ENCODE assay signal across 23 cellular contexts in the genomic region with DNA sequence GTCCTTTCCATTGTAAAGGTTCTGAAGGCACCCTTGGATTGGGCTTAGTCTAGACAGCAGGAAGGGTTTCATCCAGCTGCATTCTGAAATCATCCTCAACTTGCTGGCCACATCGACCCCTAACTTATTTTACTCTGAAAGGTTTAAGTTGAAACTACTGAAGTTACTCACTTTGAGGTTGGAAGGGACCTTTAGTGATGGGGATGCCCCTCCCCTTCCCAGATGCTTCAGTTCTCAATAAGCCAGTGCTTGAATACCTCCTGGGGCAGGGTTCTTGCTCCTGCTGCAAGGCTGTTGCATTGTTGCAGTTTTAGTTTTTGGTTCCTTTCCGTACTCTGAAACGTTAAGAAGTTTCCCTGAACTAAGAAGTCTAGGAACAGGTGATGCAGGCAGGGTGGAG. TPM values are rescaled to one million over a fixed set of nuclear protein-coding genes. Genes with fewer than 3 reads are reported as not detected.
DNase-seq lines count a peak whose midpoint lies in the region; ATAC-seq, FAIRE-seq and TF ChIP-seq lines count a peak whose summit lies in the region.
"Had no signal": no experiment of that assay in that cellular context is flagged by ENCODE, and none has a peak within 500 bp of the region (broad histone marks: within the 10 kb centered on the region; RNA-seq: fewer than 3 reads in every experiment).

No MANE protein-coding gene starts in this region.

- BruUV-seq in GM12878 (replicated peaks; lab: Mats Ljungman, UMichigan) (no TSS peak), PC-9 (replicated peaks; lab: Mats Ljungman, UMichigan) (no TSS peak)

- TF ChIP-seq POLR2A in GM12878 (IDR thresholded peaks at IDR 0.05; ENCODE audit: low read depth, low read length) = no peak

- H3K9me2 ChIP-seq in PC-9 (ENCODE audit: insufficient read depth) = no peaks in the 10 kb centered on the region

- no peaks in the 10 kb centered on the region for H3K9me3 Mint-ChIP-seq in activated naive CD8-positive, alpha-beta T cell treated with anti-CD3 and anti-CD28 coated beads, Interleukin-2, amount 50 U/mL, for 24 hours
- H3K9me3 Mint-ChIP-seq in activated naive CD8-positive, alpha-beta T cell treated with anti-CD3 and anti-CD28 coated beads for 36 hours = no peaks in the 10 kb centered on the region
- H3K9me3 Mint-ChIP-seq: CD14-positive monocyte, HFFc6 had no signal

- H4K20me1 ChIP-seq in GM12878 (ENCODE audit: control insufficient read depth, insufficient read depth) (no peaks in the 10 kb centered on the region), PC-9 (ENCODE audit: insufficient read depth) (no peaks in the 10 kb centered on the region)

- no peak for TF ChIP-seq EP300 in GM12878 (IDR thresholded peaks at IDR 0.05; ENCODE audit: borderline replicate concordance in 1 of 2, control insufficient read depth in 1 of 2, low read depth in 2 of 2, low read length in 2 of 2)

- H3K36me3 ChIP-seq in GM12878 (ENCODE audit: control insufficient read depth in 2 of 2, insufficient read depth in 2 of 2, low read length in 1 of 2) (no peaks in the 10 kb centered on the region), PC-9 (ENCODE audit: low read depth) (no peaks in the 10 kb centered on the region)

- no peaks in the 10 kb centered on the region for H3K79me2 ChIP-seq in GM12878 (ENCODE audit: control insufficient read depth, insufficient read depth, low read length)
- no peaks in the 10 kb centered on the region for H3K79me2 ChIP-seq in PC-9 (ENCODE audit: low read depth)

- H3K4me3 Mint-ChIP-seq in activated naive CD8-positive, alpha-beta T cell treated with anti-CD3 and anti-CD28 coated beads, Interleukin-2, amount 50 U/mL, for 24 hours = no peak overlapping the region
- no peak overlapping the region for H3K4me3 Mint-ChIP-seq in activated naive CD8-positive, alpha-beta T cell treated with anti-CD3 and anti-CD28 coated beads for 36 hours
- H3K4me3 Mint-ChIP-seq: CD14-positive monocyte, HFFc6 had no signal

- TF ChIP-seq CTCF in GM12878 (IDR thresholded peaks at IDR 0.05 in 2 of 3, conservative IDR thresholded peaks at IDR 0.05 in 1 of 3; ENCODE audit: control insufficient read depth in 2 of 3, extremely low read depth in 1 of 3, insufficient read depth in 1 of 3, low read depth in 3 of 3, low read length in 3 of 3) (no peak), PC-9 (conservative IDR thresholded peaks at IDR 0.05) (no peak)

- in situ Hi-C loops in GM12878 (cut with MboI) = no loop called here

- 0% methylated on average over 3 of the region's 3 CpGs for WGBS in GM12878 (ENCODE audit: insufficient coverage, insufficient replicate concordance, low lambda C conversion rate, missing lambda C conversion rate)

- RAD21 ChIA-PET in GM12878 (lab: Charles Lee; ENCODE audit: unreplicated experiment) = interaction anchor here (1.2 kb wide), 1 partner anchor 20 kb away, joined by 3 read pairs; no protein-coding TSS in a partner anchor

- no peak overlapping the region for H3K9ac ChIP-seq in GM12878 (ENCODE audit: control insufficient read depth, insufficient read depth, low read length)

- FAIRE-seq in GM12878 (lab: Jason Lieb, UNC) = peak; percentile 66
- FAIRE-seq: GM18507, HepG2 had no signal

- SMC1A ChIA-PET in GM12878 (lab: Charles Lee; ENCODE audit: uncharacterized antibody, unreplicated experiment) = no interaction called here

- H3F3A ChIP-seq in PC-9 (ENCODE audit: insufficient read depth, low read depth) = no peaks in the 10 kb centered on the region

- peaks cover 0 to 3% of the 10 kb centered on the region in 2 experiments; a peak in 3 of 4 replicates for H3K27me3 ChIP-seq in GM12878 (replicated peaks in 1 of 2; ENCODE audit: control insufficient read depth in 2 of 2, insufficient read depth in 2 of 2, low read length in 1 of 2)
- peaks cover 27% of the 10 kb centered on the region for H3K27me3 ChIP-seq in PC-9 (ENCODE audit: insufficient read depth, low read depth)

- peak; percentile 21 for DNase-seq in activated CD4-positive, alpha-beta T cell treated with anti-CD3 and anti-CD28 coated beads for 48 hours
- DNase-seq in activated CD4-positive, alpha-beta T cell treated with anti-CD3 and anti-CD28 coated beads, Interleukin-2, amount 50 U/mL, for 1 hour = no peak
- no peak for DNase-seq in activated naive CD8-positive, alpha-beta T cell treated with anti-CD3 and anti-CD28 coated beads, Interleukin-2, amount 50 U/mL, for 24 hours
- no peak for DNase-seq in activated naive CD8-positive, alpha-beta T cell treated with anti-CD3 and anti-CD28 coated beads for 36 hours
- DNase-seq in GM12878 (ENCODE audit: low read depth, low spot score) (no peak), PC-9 (no peak)
- peak; percentile 17 for DNase-seq in stimulated activated naive CD8-positive, alpha-beta T cell treated with anti-CD3 and anti-CD28 coated beads, Interleukin-15, Interleukin-2, amounts not matched to agents 100 U/mL and 50 U/mL, for 24 hours
- DNase-seq in activated CD4-positive, CD25-positive, alpha-beta regulatory T cell treated with anti-CD3 and anti-CD28 coated beads, Interleukin-2, amount 50 U/mL, for 72 hours = no peak
- DNase-seq: 8988T; DMS79 treated with DMSO at 0.1 percent for 48 hours; H7; HFFc6; KG1; NCI-H1105 treated with DMSO at 0.1 percent for 48 hours; NCI-H1694; NCI-H2081 treated with DMSO at 0.1 percent for 48 hours; NCI-H748 treated with DMSO at 0.1 percent for 48 hours; NK-92 treated with Interleukin-12 subunit alpha and Interleukin-12 subunit beta, amount 100 ng/mL, for 24 hours; Right ventricle myocardium superior had no signal

- peaks cover 6% of the 10 kb centered on the region for H3K4me1 Mint-ChIP-seq in activated naive CD8-positive, alpha-beta T cell treated with anti-CD3 and anti-CD28 coated beads, Interleukin-2, amount 50 U/mL, for 24 hours
- H3K4me1 Mint-ChIP-seq in activated naive CD8-positive, alpha-beta T cell treated with anti-CD3 and anti-CD28 coated beads for 36 hours = peaks cover 9% of the 10 kb centered on the region

- CTCF ChIA-PET in GM12878 (lab: Yijun Ruan, JAX) (interaction anchor here (0.9 kb wide), 1 partner anchor 55 kb away, joined by 3 read pairs; no protein-coding TSS in a partner anchor), PC-9 (lab: Charles Lee) (no interaction called here)

- peak; percentile 68 for ATAC-seq in activated naive CD8-positive, alpha-beta T cell treated with anti-CD3 and anti-CD28 coated beads, Interleukin-2, amount 50 U/mL, for 24 hours
- peak; percentile 39 for ATAC-seq in GM12878
- ATAC-seq in stimulated activated naive CD8-positive, alpha-beta T cell treated with anti-CD3 and anti-CD28 coated beads, Interleukin-15, Interleukin-2, amounts not matched to agents 100 U/mL and 50 U/mL, for 24 hours = peak; percentile 60
- ATAC-seq: HepG2 had no signal

- no peak overlapping the region for H2AFZ ChIP-seq in GM12878 (ENCODE audit: control insufficient read depth, low read depth, low read length)
- no peak overlapping the region for H2AFZ ChIP-seq in PC-9

- intact Hi-C loops in GM12878 (cut with micrococcal nuclease; ENCODE audit: unreplicated experiment) = no loop called here
- intact Hi-C loops in PC-9 (cut with micrococcal nuclease; ENCODE audit: unreplicated experiment) = no loop called here

- H3K9me3 ChIP-seq in GM12878 (replicated peaks; ENCODE audit: control insufficient read depth, insufficient read depth, low read length) (no peaks in the 10 kb centered on the region), PC-9 (ENCODE audit: insufficient read depth, low read depth) (no peaks in the 10 kb centered on the region)

- H3K27ac Mint-ChIP-seq in activated naive CD8-positive, alpha-beta T cell treated with anti-CD3 and anti-CD28 coated beads, Interleukin-2, amount 50 U/mL, for 24 hours = no peak overlapping the region
- no peak overlapping the region for H3K27ac Mint-ChIP-seq in activated naive CD8-positive, alpha-beta T cell treated with anti-CD3 and anti-CD28 coated beads for 36 hours
- H3K27ac Mint-ChIP-seq: CD14-positive monocyte, HFFc6 had no signal

- peaks cover 6% of the 10 kb centered on the region; the same call in 1 of the 2 replicates for H3K4me1 ChIP-seq in GM12878 (ENCODE audit: control insufficient read depth, insufficient read depth, low read length)
- peaks cover 8% of the 10 kb centered on the region; the same call in 1 of the 2 replicates for H3K4me1 ChIP-seq in PC-9 (replicated peaks; ENCODE audit: insufficient read depth)

- no peak for TF ChIP-seq RAD21 in GM12878 (IDR thresholded peaks at IDR 0.05; ENCODE audit: insufficient read depth, low read depth, low read length)

- no peaks in the 10 kb centered on the region for H3K36me3 Mint-ChIP-seq in activated naive CD8-positive, alpha-beta T cell treated with anti-CD3 and anti-CD28 coated beads, Interleukin-2, amount 50 U/mL, for 24 hours (ENCODE audit: low read depth)
- H3K36me3 Mint-ChIP-seq in activated naive CD8-positive, alpha-beta T cell treated with anti-CD3 and anti-CD28 coated beads for 36 hours = no peaks in the 10 kb centered on the region
- H3K36me3 Mint-ChIP-seq: CD14-positive monocyte had no signal

- peaks cover under 1% of the 10 kb centered on the region for H3K27me3 Mint-ChIP-seq in activated naive CD8-positive, alpha-beta T cell treated with anti-CD3 and anti-CD28 coated beads, Interleukin-2, amount 50 U/mL, for 24 hours
- H3K27me3 Mint-ChIP-seq in activated naive CD8-positive, alpha-beta T cell treated with anti-CD3 and anti-CD28 coated beads for 36 hours = no peaks in the 10 kb centered on the region

- H3K4me2 ChIP-seq in GM12878 (ENCODE audit: control insufficient read depth, insufficient read depth) (no peak overlapping the region), PC-9 (no peak overlapping the region)

- POLR2A ChIA-PET in GM12878 (lab: Charles Lee) = interaction anchor here (0.7 to 0.8 kb wide), 2 partner anchors 43 to 104 kb away, joined by 3 read pairs; no protein-coding TSS in a partner anchor
- POLR2A ChIA-PET in PC-9 (lab: Charles Lee; ENCODE audit: unreplicated experiment) = no interaction called here

- H3K4me3 ChIP-seq in GM12878 = no peak overlapping the region
- no peak overlapping the region for H3K4me3 ChIP-seq in PC-9

- H3K27ac ChIP-seq in GM12878 (ENCODE audit: control insufficient read depth, insufficient read depth) (no peak overlapping the region), PC-9 (no peak overlapping the region)

RNA-seq across cellular contexts. Expression of a gene that starts 26.4 kb away (rescaled TPM):
- total RNA-seq in activated naive CD8-positive, alpha-beta T cell treated with anti-CD3 and anti-CD28 coated beads for 36 hours = under 1 TPM; 0.22 to 0.27 TPM
- 0.38 and 0.44 TPM in 2 replicates for total RNA-seq in GM12878 (2013; cell fraction: nucleolus; rRNA removed)
- total RNA-seq in GM12878 (2014; rRNA removed) (0.11 TPM in 1 of 2 replicates, not detected in the other), GM12878 (2014; rRNA removed; fragmentation: Illumina TruSeq; extraction: Trizol) (0.04 TPM in 1 of 2 replicates, not detected in the other), GM12878 (2021) (0.11 and 0.13 TPM in 2 replicates), PC-9 (2021) (not detected in 2 replicates)
- polyA plus RNA-seq in GM12878 (2011; ENCODE audit: low read depth) = not detected
- polyA plus RNA-seq in GM12878 (2011; rRNA removed) (0.03 TPM in 1 of 2 replicates, not detected in the other), GM12878 (2014; fragmentation: Illumina TruSeq; extraction: Trizol) (0.03 and 0.13 TPM in 2 replicates), GM12878 (2014; fragmentation: Nextera tagmentation; extraction: Ambion mirVana) (under 1 TPM; 0.07 to 0.11 TPM), GM12878 (2014; rRNA removed) (0.08 and 0.12 TPM in 2 replicates), GM12878 (2016; fragmentation: Nextera tagmentation; extraction: Ambion mirVana) (not detected)
- polyA plus RNA-seq in GM12878 (2011; cell fraction: cytosol; rRNA removed) = not detected in 2 replicates
- polyA plus RNA-seq in GM12878 (2011; cell fraction: nucleus; rRNA removed) = 0.04 and 0.06 TPM in 2 replicates
- polyA plus RNA-seq in GM12878 (2012) = 0.03 TPM in 1 of 2 replicates, not detected in the other
- not detected in 2 replicates for polyA minus RNA-seq in GM12878 (2011; rRNA and poly(A)+ RNA removed)
- not detected in 2 replicates for polyA minus RNA-seq in GM12878 (2011; cell fraction: cytosol; rRNA and poly(A)+ RNA removed)
- 0.12 TPM in 1 of 2 replicates, not detected in the other for polyA minus RNA-seq in GM12878 (2011; cell fraction: nucleus; rRNA and poly(A)+ RNA removed)
- total RNA-seq: HepG2, HFFc6 had no signal
- polyA plus RNA-seq: AG04450, CD14-positive monocyte had no signal

Comparison
In these comparisons a context has a peak if more than half of its experiments do, and no peak if none do; other contexts are left out.
1. DNase-seq: peak in activated CD4-positive, alpha-beta T cell treated with anti-CD3 and anti-CD28 coated beads for 48 hours (single experiment) and stimulated activated naive CD8-positive, alpha-beta T cell treated with anti-CD3 and anti-CD28 coated beads, Interleukin-15, Interleukin-2, amounts not matched to agents 100 U/mL and 50 U/mL, for 24 hours (single experiment); none in activated CD4-positive, alpha-beta T cell treated with anti-CD3 and anti-CD28 coated beads, Interleukin-2, amount 50 U/mL, for 1 hour (single experiment), activated naive CD8-positive, alpha-beta T cell treated with anti-CD3 and anti-CD28 coated beads, Interleukin-2, amount 50 U/mL, for 24 hours (single experiment), activated naive CD8-positive, alpha-beta T cell treated with anti-CD3 and anti-CD28 coated beads for 36 hours (single experiment), GM12878 (single experiment), activated CD4-positive, CD25-positive, alpha-beta regulatory T cell treated with anti-CD3 and anti-CD28 coated beads, Interleukin-2, amount 50 U/mL, for 72 hours (single experiment) and PC-9 (0 of 2).
2. Peak in every context shown above with its lines, with median percentiles within 50 percentile points of each other: ATAC-seq.